In the genomic region with DNA sequence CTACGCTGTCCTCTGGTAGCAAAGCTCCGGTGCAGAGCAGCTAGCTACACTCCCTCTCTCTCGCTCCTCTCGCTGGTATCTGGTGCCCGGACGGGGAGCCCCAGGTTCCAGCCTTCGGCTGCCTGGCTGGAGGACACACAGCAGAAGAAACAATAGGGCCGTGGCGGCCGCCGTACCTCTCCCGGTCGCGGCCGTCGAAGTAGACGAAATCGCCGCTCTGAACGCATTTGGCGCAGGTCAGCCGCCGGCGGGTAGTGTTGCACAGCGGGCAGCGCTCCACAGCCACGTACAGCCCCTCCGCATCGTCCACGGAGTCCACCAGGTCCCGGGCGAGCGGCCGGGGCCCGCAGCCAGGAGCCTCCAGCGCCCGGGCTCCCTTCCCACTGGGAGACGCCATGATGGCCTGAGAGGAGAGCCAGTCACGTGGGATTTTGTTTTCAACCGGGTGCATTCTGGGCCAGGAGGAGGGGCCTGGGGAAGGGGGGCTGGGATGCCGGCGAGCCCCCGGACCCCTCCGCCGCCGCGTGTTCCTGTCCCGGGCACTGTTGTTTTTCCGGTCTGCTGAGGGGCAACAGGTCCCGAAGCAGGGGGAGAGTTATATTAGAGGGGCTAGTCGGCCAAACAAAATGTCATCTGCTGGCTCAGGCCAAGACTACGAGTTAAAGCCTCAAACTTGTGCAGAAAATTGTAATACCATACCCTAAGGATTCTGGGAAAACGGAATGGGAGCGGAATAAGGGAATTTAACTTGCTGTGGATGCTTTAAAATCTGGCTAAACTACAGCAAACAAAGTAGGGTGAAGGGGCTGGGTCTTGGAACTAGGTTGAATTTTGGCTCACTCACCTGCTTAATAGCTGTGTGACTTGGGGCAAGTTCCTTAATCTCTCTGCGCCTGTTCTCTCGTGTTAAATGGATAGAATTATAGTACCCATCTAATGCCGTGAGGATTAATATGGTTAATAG, we compare ENCODE assay signal across 8 cellular contexts. TPM values are rescaled to one million over a fixed set of nuclear protein-coding genes. Genes with fewer than 3 reads are reported as not detected.
A peak's percentile ranks its signal among the peaks of the same experiment; 100 is the strongest.
DNase-seq lines count a peak whose midpoint lies in the region; ATAC-seq and TF ChIP-seq lines count a peak whose summit lies in the region.

A gene with protein sequence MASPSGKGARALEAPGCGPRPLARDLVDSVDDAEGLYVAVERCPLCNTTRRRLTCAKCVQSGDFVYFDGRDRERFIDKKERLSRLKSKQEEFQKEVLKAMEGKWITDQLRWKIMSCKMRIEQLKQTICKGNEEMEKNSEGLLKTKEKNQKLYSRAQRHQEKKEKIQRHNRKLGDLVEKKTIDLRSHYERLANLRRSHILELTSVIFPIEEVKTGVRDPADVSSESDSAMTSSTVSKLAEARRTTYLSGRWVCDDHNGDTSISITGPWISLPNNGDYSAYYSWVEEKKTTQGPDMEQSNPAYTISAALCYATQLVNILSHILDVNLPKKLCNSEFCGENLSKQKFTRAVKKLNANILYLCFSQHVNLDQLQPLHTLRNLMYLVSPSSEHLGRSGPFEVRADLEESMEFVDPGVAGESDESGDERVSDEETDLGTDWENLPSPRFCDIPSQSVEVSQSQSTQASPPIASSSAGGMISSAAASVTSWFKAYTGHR (minus strand): TSS at position 405 of the 964 bp plus-strand sequence. CDS start 8 bp downstream, at position 397.

- H3K27ac ChIP-seq in ascending aorta = peak within 1 kb of the TSS; percentile 82 to 97

- DNase-seq in NCI-H1694 treated with DMSO at 0.1 percent for 48 hours (lab: John Stamatoyannopoulos, UW) (peak; percentile 78), T-helper 2 cell (peak; percentile 36 to 86 (median 61)), ascending aorta (ENCODE audit: low spot score in 2 of 2) (peak; percentile 48 to 92), hippocampal formation (lab: John Stamatoyannopoulos, UW) (peak; percentile 84), retinal pigment epithelial cell (ENCODE audit: low read depth) (peak; percentile 57), GOT3 (lab: John Stamatoyannopoulos, UW) (no peak)

- H3K4me1 ChIP-seq in ascending aorta = peaks cover 0 to 22% of the 10 kb centered on the region in 2 donors

- peak; percentile 99 for ATAC-seq in HG02852 (IDR thresholded peaks at IDR 0.05; ENCODE audit: unreplicated experiment)

- TF ChIP-seq CTCF in ascending aorta (IDR thresholded peaks at IDR 0.05) (no peak), retinal pigment epithelial cell (conservative IDR thresholded peaks at IDR 0.05; ENCODE audit: low read depth, low read length) (no peak)

- H3K9me3 ChIP-seq in ascending aorta = no peaks in the 10 kb centered on the region

- H3K4me3 ChIP-seq in ascending aorta (peak within 1 kb of the TSS; percentile 78 to 99), retinal pigment epithelial cell (ENCODE audit: low read length) (peak within 1 kb of the TSS; percentile 95)

- no peaks in the 10 kb centered on the region for H3K36me3 ChIP-seq in ascending aorta

- intact Hi-C loops in ascending aorta (cut with DNase I) = loop anchor here (1.0 to 2.0 kb wide), 3 partner anchors 12 to 141 kb away; a partner anchor contains a TSS

- TF ChIP-seq POLR2A in GM15510 (IDR thresholded peaks at IDR 0.05; ENCODE audit: borderline replicate concordance, extremely low read depth, insufficient read length) = peak; percentile 70

- H3K27me3 ChIP-seq in ascending aorta = no peaks in the 10 kb centered on the region

RNA-seq across cellular contexts. Expression of the gene that starts here (rescaled TPM):
- total RNA-seq in ascending aorta = 8.4 TPM
